In the genomic region with DNA sequence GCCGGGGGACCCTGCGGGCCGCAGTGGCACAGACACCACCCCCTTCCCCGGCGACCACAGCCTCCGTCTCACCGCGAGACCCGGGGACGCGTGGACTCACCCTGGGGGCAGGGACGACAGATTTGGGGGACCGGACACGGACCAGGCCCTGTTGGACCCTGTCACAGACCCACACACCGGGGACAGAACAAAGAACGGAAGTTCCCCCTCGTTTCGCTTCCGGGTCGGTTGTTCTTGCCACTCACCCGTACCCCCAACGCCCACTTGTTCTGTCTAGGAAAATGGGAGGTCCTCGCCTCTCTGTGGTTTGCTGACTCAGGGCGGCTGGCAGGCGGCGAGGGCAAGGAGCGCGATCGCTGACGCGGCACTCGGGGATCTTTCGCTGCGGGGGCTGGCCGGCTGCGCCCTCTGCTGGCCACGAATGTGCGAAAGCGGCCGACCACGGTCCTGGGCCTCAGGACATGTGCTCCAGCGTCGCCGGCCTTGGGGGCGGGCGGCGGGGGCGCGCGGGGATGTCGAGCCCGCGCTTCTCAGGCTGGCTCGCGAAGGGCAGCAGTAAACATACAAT, we compare ENCODE assay signal across 8 cellular contexts. TPM values are rescaled to one million over a fixed set of nuclear protein-coding genes. Genes with fewer than 3 reads are reported as not detected.
DNase-seq lines count a peak whose midpoint lies in the region; TF ChIP-seq lines count a peak whose summit lies in the region.

TSS of gene ZNF3 (minus strand) at position 189 of the 568 bp plus-strand sequence. CDS start 4,366 bp downstream, outside the sequence.

- peak within 1 kb of the TSS; percentile 89 to 99 (median 95) for H3K4me3 Mint-ChIP-seq in nephron
- H3K4me3 Mint-ChIP-seq in stimulated activated naive CD8-positive, alpha-beta T cell treated with anti-CD3 and anti-CD28 coated beads, Interleukin-15, Interleukin-2, amounts not matched to agents 100 ng/mL and 50 ng/mL, for 24 hours, result peak within 1 kb of the TSS; percentile 94

- peaks cover 25% of the 10 kb centered on the region for H3K9me3 Mint-ChIP-seq in nephron
- H3K9me3 Mint-ChIP-seq in stimulated activated naive CD8-positive, alpha-beta T cell treated with anti-CD3 and anti-CD28 coated beads, Interleukin-15, Interleukin-2, amounts not matched to agents 100 ng/mL and 50 ng/mL, for 24 hours, result no peaks in the 10 kb centered on the region

- H3K27ac Mint-ChIP-seq in nephron, result peak within 1 kb of the TSS; percentile 83 to 98 (median 91)
- peak within 1 kb of the TSS; percentile 87 for H3K27ac Mint-ChIP-seq in stimulated activated naive CD8-positive, alpha-beta T cell treated with anti-CD3 and anti-CD28 coated beads, Interleukin-15, Interleukin-2, amounts not matched to agents 100 ng/mL and 50 ng/mL, for 24 hours

- TF ChIP-seq CTCF in fibroblast of the aortic adventitia (IDR thresholded peaks at IDR 0.05; ENCODE audit: insufficient read depth, low read length), result peak; percentile 79
- TF ChIP-seq CTCF in nephron (IDR thresholded peaks at IDR 0.05; ENCODE audit: unreplicated experiment in 3 of 3), result peak; percentile 93 to 98 (median 95)

- no peaks in the 10 kb centered on the region for H3K9me3 ChIP-seq in HAP-1
- H3K9me3 ChIP-seq in MG63, result no peaks in the 10 kb centered on the region; the same call in 1 of the 2 replicates

- DNase-seq in GDM1 (lab: John Stamatoyannopoulos, UW) (peak; percentile 98), HAP-1 (ENCODE audit: low spot score in 2 of 2) (peak; percentile 97 to 98), MG63 (peak; percentile 95), SHP77 treated with DMSO at 0.1 percent for 48 hours (lab: John Stamatoyannopoulos, UW) (peak; percentile 90), fibroblast of the aortic adventitia (ENCODE audit: low read depth) (peak; percentile 99)
- DNase-seq in activated effector memory CD4-positive, alpha-beta T cell treated with anti-CD3 and anti-CD28 coated beads, Interleukin-2, amount 50 U/mL, for 16 hours, result peak; percentile 99

- H3K4me3 ChIP-seq in HAP-1 (peak within 1 kb of the TSS; percentile 96), MG63 (peak within 1 kb of the TSS; percentile 92), fibroblast of the aortic adventitia (ENCODE audit: low read depth, low read length) (peak within 1 kb of the TSS; percentile 98)

- H3K27me3 ChIP-seq in HAP-1 (ENCODE audit: low read depth), result no peaks in the 10 kb centered on the region
- no peaks in the 10 kb centered on the region for H3K27me3 ChIP-seq in MG63

- H3K4me1 Mint-ChIP-seq in nephron, result peaks cover 35% of the 10 kb centered on the region
- H3K4me1 Mint-ChIP-seq in stimulated activated naive CD8-positive, alpha-beta T cell treated with anti-CD3 and anti-CD28 coated beads, Interleukin-15, Interleukin-2, amounts not matched to agents 100 ng/mL and 50 ng/mL, for 24 hours (ENCODE audit: low read depth), result peaks cover 39% of the 10 kb centered on the region

- H3K36me3 ChIP-seq in HAP-1 (replicated peaks) (peaks cover 36% of the 10 kb centered on the region), MG63 (peaks cover 25% of the 10 kb centered on the region)

- peaks cover 13% of the 10 kb centered on the region for H3K4me1 ChIP-seq in HAP-1

- H3K27me3 Mint-ChIP-seq in nephron (ENCODE audit: low read depth), result no peaks in the 10 kb centered on the region
- no peaks in the 10 kb centered on the region for H3K27me3 Mint-ChIP-seq in stimulated activated naive CD8-positive, alpha-beta T cell treated with anti-CD3 and anti-CD28 coated beads, Interleukin-15, Interleukin-2, amounts not matched to agents 100 ng/mL and 50 ng/mL, for 24 hours

- in situ Hi-C loops in HAP-1 (cut with MboI; ENCODE audit: low sequenced_read_pairs), result no loop called here

- peaks cover 50% of the 10 kb centered on the region for H3K36me3 Mint-ChIP-seq in nephron (ENCODE audit: low read depth)
- H3K36me3 Mint-ChIP-seq in stimulated activated naive CD8-positive, alpha-beta T cell treated with anti-CD3 and anti-CD28 coated beads, Interleukin-15, Interleukin-2, amounts not matched to agents 100 ng/mL and 50 ng/mL, for 24 hours (ENCODE audit: low read depth), result peaks cover 29% of the 10 kb centered on the region

RNA-seq across cellular contexts. Expression of gene ZNF3, which starts in this region (rescaled TPM):
- 11.0 and 39.4 TPM in 2 replicates for total RNA-seq in MG63 (2014; rRNA removed; shearing (Covaris generic); ENCODE audit: low replicate concordance)
- total RNA-seq in fibroblast of the aortic adventitia (ENCODE audit: low replicate concordance), result 24.3 and 71.3 TPM in 2 replicates

Comparison
In these comparisons a context has a peak if more than half of its experiments do, and no peak if none do; other contexts are left out.
1. Peak in every context shown above with its lines: DNase-seq and H3K4me3 ChIP-seq.